Comparison of ENCODE assay signal across 34 cellular contexts in the genomic region with DNA sequence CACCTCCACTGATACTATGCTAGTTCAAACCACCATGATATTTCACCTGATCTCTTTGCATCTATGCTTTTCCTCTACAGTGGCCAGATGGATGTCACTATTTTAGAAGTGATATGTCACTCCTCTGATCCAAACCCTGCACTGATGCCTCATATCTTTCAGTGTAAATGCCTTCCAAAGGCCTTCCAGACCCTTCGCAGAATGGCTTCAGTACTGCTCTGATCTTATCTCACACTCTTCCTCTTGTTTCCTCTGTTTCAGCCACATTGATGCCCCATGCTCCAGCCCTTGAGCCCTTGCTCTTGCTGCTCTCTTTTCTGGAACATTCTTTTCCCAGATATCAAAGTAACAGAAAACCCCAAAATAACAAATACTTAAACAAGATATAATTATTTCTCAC.
"Had no signal": no experiment of that assay in that cellular context is flagged by ENCODE, and none has a peak within 500 bp of the region (broad histone marks: within the 10 kb centered on the region; RNA-seq: fewer than 3 reads in every experiment).

No MANE protein-coding gene starts in this region.

- H3K36me3 ChIP-seq: MG63 had no signal

- H3K4me3 ChIP-seq: MG63 had no signal

- H3K27me3 ChIP-seq: MG63 had no signal

- H3K9me3 ChIP-seq: MG63 had no signal

- H3K27ac ChIP-seq: KMS-11 had no signal

- H3K4me2 ChIP-seq: KMS-11 had no signal

- DNase-seq: Karpas-422, Kasumi-1, KG1, MG63, MM.1S, MV-4-11, NCI-H1048, NCI-H1092, NCI-H1092 treated with DMSO at 0.1 percent for 48 hours, NCI-H1105, NCI-H1105 treated with DMSO at 0.1 percent for 48 hours, NCI-H1417, NCI-H1417 treated with DMSO at 0.1 percent for 48 hours, NCI-H1436, NCI-H1436 treated with DMSO at 0.1 percent for 48 hours, NCI-H146, NCI-H1694, NCI-H1694 treated with DMSO at 0.1 percent for 48 hours, NCI-H187, NCI-H187 treated with DMSO at 0.1 percent for 48 hours, NCI-H1930, NCI-H2029, NCI-H2029 treated with DMSO at 0.1 percent for 48 hours, NCI-H2081, NCI-H2081 treated with DMSO at 0.1 percent for 48 hours, NCI-H2107, NCI-H2171, NCI-H2171 treated with DMSO at 0.1 percent for 48 hours, NCI-H2227 treated with DMSO at 0.1 percent for 48 hours, NCI-H226, NCI-H345, NCI-H446, NCI-H446 treated with DMSO at 0.1 percent for 48 hours had no signal

- H3K9ac ChIP-seq: KMS-11 had no signal
